In the genomic region with DNA sequence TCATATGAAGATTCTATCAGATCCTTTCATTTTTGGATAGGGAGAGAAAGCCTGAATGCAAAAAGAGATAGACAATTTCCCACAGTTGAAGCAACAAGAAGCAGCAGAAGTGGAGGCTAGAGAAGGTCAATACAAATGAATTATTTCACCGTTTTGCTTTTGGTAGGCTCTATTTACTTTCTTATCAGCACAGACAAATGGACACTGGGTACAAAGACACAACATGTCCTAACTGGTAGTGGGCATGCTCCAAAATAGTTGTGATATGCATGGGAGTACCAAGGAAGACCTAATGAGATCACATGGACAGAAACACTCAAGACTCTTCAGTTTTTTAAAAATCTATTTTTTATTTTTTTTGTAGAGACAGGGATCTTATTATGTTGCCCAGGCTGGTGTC, we compare ENCODE assay signal across 25 cellular contexts.
DNase-seq lines count a peak whose midpoint lies in the region; ATAC-seq, FAIRE-seq and TF ChIP-seq lines count a peak whose summit lies in the region.
"Had no signal": no experiment of that assay in that cellular context is flagged by ENCODE, and none has a peak within 500 bp of the region (broad histone marks: within the 10 kb centered on the region; RNA-seq: fewer than 3 reads in every experiment).

No MANE protein-coding gene starts in this region.

- H3K4me3 ChIP-seq in liver (ENCODE audit: low read depth in 1 of 3, low read length in 3 of 3) (no peak overlapping the region), HepG2 (replicated peaks in 1 of 3; ENCODE audit: insufficient read depth in 1 of 3, low read depth in 2 of 3, low read length in 3 of 3) (no peak overlapping the region)
- H3K4me3 ChIP-seq: A549; BLaER1 treated with 17β-estradiol and CSF1 and Interleukin-3, amounts not matched to agents 10 nM and 100 nM; HAP-1 had no signal

- H3K27ac Mint-ChIP-seq in chondrocyte (ENCODE audit: unreplicated experiment): peak overlapping the region; percentile 17
- H3K27ac Mint-ChIP-seq in WTC11: no peak overlapping the region
- H3K27ac Mint-ChIP-seq: CD14-positive monocyte; CD4-positive, alpha-beta T cell had no signal

- H3K36me3 Mint-ChIP-seq in chondrocyte (ENCODE audit: low read depth) (peaks cover 22% of the 10 kb centered on the region), WTC11 (0 out of 2 replicates have a peak, but pooled peaks cover 3% of the 10 kb centered on the region)

- H3K9me3 ChIP-seq in liver (ENCODE audit: control insufficient read depth in 4 of 4, low read length in 3 of 4) (no peaks in the 10 kb centered on the region), HepG2 (ENCODE audit: low read length) (no peaks in the 10 kb centered on the region)
- H3K9me3 ChIP-seq: A549, BE2C, HAP-1 had no signal

- TF ChIP-seq CTCF in liver (IDR thresholded peaks at IDR 0.05; ENCODE audit: low read depth, low read length, missing input control) (no peak), HepG2 (CRISPR knock-in tag; IDR thresholded peaks at IDR 0.05) (no peak), chondrocyte (IDR thresholded peaks at IDR 0.05) (no peak), WTC11 (IDR thresholded peaks at IDR 0.05) (no peak)

- TF ChIP-seq RAD21 in liver (IDR thresholded peaks at IDR 0.05) (peak in 1 of 2 donors; percentile 16), HepG2 (CRISPR knock-in tag; IDR thresholded peaks at IDR 0.05) (no peak)

- WGBS in liver: 27% methylated on average over 1 of the region's 1 CpG
- WGBS in HepG2 (ENCODE audit: low lambda C conversion rate): 40% methylated on average over 1 of the region's 1 CpG

- no peak for FAIRE-seq in HepG2 (lab: Jason Lieb, UNC)
- FAIRE-seq: A549, GM12892, H54 had no signal

- H3K4me3 Mint-ChIP-seq in chondrocyte (ENCODE audit: unreplicated experiment): no peak overlapping the region
- H3K4me3 Mint-ChIP-seq in WTC11: no peak overlapping the region
- H3K4me3 Mint-ChIP-seq: CD14-positive monocyte; CD4-positive, alpha-beta T cell; CD8-positive, alpha-beta memory T cell; HFFc6 had no signal

- H3K27me3 Mint-ChIP-seq in chondrocyte (ENCODE audit: low read depth): no peaks in the 10 kb centered on the region
- no peaks in the 10 kb centered on the region for H3K27me3 Mint-ChIP-seq in WTC11 (ENCODE audit: low read depth)
- H3K27me3 Mint-ChIP-seq: CD4-positive, alpha-beta T cell; CD8-positive, alpha-beta memory T cell had no signal

- in situ Hi-C loops in HepG2 (cut with HindIII; ENCODE audit: extremely low pct_ligation_motif_present, low pct_unique_long_range_greater_than_20kb): no loop called here

- intact Hi-C loops in HepG2 (cut with micrococcal nuclease; ENCODE audit: unreplicated experiment): no loop called here

- H2AFZ ChIP-seq in HepG2 (ENCODE audit: low read length): no peak overlapping the region

- H3K27ac ChIP-seq in liver (ENCODE audit: low read depth in 1 of 2, low read length in 2 of 2) (no peak overlapping the region), HepG2 (ENCODE audit: extremely low read length, insufficient read depth, low read length) (no peak overlapping the region)
- H3K27ac ChIP-seq: BLaER1 treated with 17β-estradiol and CSF1 and Interleukin-3, amounts not matched to agents 10 nM and 100 nM had no signal

- no peaks in the 10 kb centered on the region for H3K79me2 ChIP-seq in HepG2 (ENCODE audit: insufficient read depth, low read length)

- H3K4me1 Mint-ChIP-seq in chondrocyte (ENCODE audit: low read depth) (peaks cover 3% of the 10 kb centered on the region), WTC11 (no peaks in the 10 kb centered on the region)
- H3K4me1 Mint-ChIP-seq: CD14-positive monocyte had no signal

- no TSS peak for BruUV-seq in HepG2 (replicated peaks; lab: Mats Ljungman, UMichigan)

- H3K4me2 ChIP-seq in HepG2 (ENCODE audit: low read depth, low read length): no peak overlapping the region
- H3K4me2 ChIP-seq: A549; BLaER1 treated with 17β-estradiol and CSF1 and Interleukin-3, amounts not matched to agents 10 nM and 100 nM had no signal

- H4K20me1 ChIP-seq in HepG2 (ENCODE audit: insufficient read depth, low read length): no peaks in the 10 kb centered on the region
- H4K20me1 ChIP-seq: BLaER1 treated with 17β-estradiol and CSF1 and Interleukin-3, amounts not matched to agents 10 nM and 100 nM had no signal

- DNase-seq in HepG2 (ENCODE audit: low spot score) (no peak), chondrocyte (ENCODE audit: low spot score) (no peak), left lobe of liver (ENCODE audit: low spot score) (no peak), putamen (ENCODE audit: low spot score) (no peak), WTC11 (ENCODE audit: low spot score) (no peak)
- DNase-seq: 8988T; ACHN; AML-193; BE2C; Calu3; CD4-positive, alpha-beta T cell; CD8-positive, alpha-beta memory T cell; COR-L47; DMS53; DMS79 treated with DMSO at 0.1 percent for 48 hours; GOT3; HFFc6 had no signal

- TF ChIP-seq POLR2A in HepG2 (IDR thresholded peaks at IDR 0.05; ENCODE audit: insufficient read depth in 1 of 2, low read depth in 2 of 2, low read length in 2 of 2): no peak

- peaks cover 1 to 9% (median 5%) of the 10 kb centered on the region in 4 donors for H3K4me1 ChIP-seq in liver (ENCODE audit: control insufficient read depth in 4 of 4, insufficient read depth in 4 of 4, low read length in 3 of 4)
- no peaks in the 10 kb centered on the region for H3K4me1 ChIP-seq in HepG2 (ENCODE audit: insufficient read depth, low read length)
- H3K4me1 ChIP-seq: A549; BE2C; BLaER1 treated with 17β-estradiol and CSF1 and Interleukin-3, amounts not matched to agents 10 nM and 100 nM; HAP-1 had no signal

- no peaks in the 10 kb centered on the region for H3K9me3 Mint-ChIP-seq in chondrocyte (ENCODE audit: low read depth)
- H3K9me3 Mint-ChIP-seq in WTC11: peaks cover 4% of the 10 kb centered on the region
- H3K9me3 Mint-ChIP-seq: CD14-positive monocyte; CD4-positive, alpha-beta T cell; CD8-positive, alpha-beta memory T cell; HFFc6 had no signal

- peaks cover 2 to 52% (median 37%) of the 10 kb centered on the region in 4 donors for H3K36me3 ChIP-seq in liver (ENCODE audit: control insufficient read depth in 4 of 4, insufficient read depth in 3 of 4, low read depth in 1 of 4, low read length in 3 of 4)
- H3K36me3 ChIP-seq in HepG2 (replicated peaks in 1 of 2; ENCODE audit: control insufficient read depth in 1 of 2, insufficient read depth in 2 of 2, low read length in 2 of 2): peaks cover 3 to 40% of the 10 kb centered on the region in 2 experiments

- H3K9ac ChIP-seq in liver (ENCODE audit: low read depth in 1 of 2, low read length in 2 of 2) (no peak overlapping the region), HepG2 (ENCODE audit: insufficient read depth, low read depth, low read length) (no peak overlapping the region)
- H3K9ac ChIP-seq: BLaER1 treated with 17β-estradiol and CSF1 and Interleukin-3, amounts not matched to agents 10 nM and 100 nM had no signal

- H3K27me3 ChIP-seq in liver (ENCODE audit: control insufficient read depth in 4 of 4, insufficient read depth in 4 of 4, low read length in 3 of 4): no peaks in the 10 kb centered on the region
- H3K27me3 ChIP-seq in HepG2 (ENCODE audit: control insufficient read depth in 1 of 2, insufficient read depth in 2 of 2, low read length in 2 of 2): no peaks in the 10 kb centered on the region
- H3K27me3 ChIP-seq: BE2C; BLaER1 treated with 17β-estradiol and CSF1 and Interleukin-3, amounts not matched to agents 10 nM and 100 nM had no signal

- ATAC-seq in HepG2 (no peak), left lobe of liver (peak; percentile 84), WTC11 (no peak), esophagus mucosa (no peak)
- ATAC-seq: A549 had no signal

- TF ChIP-seq EP300 in HepG2 (IDR thresholded peaks at IDR 0.05; ENCODE audit: low read depth in 2 of 2, low read length in 2 of 2) (no peak), HepG2 (CRISPR knock-in tag; IDR thresholded peaks at IDR 0.05; ENCODE audit: borderline replicate concordance) (no peak)

- CTCF ChIA-PET in HepG2 (lab: Yijun Ruan, JAX; ENCODE audit: low intra/inter-chr PET ratio, low total read pairs) (no interaction called here), WTC11 (lab: Charles Lee) (no interaction called here)

- POLR2A ChIA-PET in HepG2 (lab: Yijun Ruan, JAX) (no interaction called here), WTC11 (lab: Charles Lee) (no interaction called here)

TF ChIP-seq in HepG2, 621 proteins besides CTCF, POLR2A, EP300 and RAD21:
- TF ChIP-seq POLR2AphosphoS2 (IDR thresholded peaks at IDR 0.05; ENCODE audit: low read depth, low read length): no peak

TF ChIP-seq in WTC11, 78 proteins besides CTCF, POLR2A, EP300 and RAD21:
- TF ChIP-seq JAZF1 (CRISPR knock-in tag; IDR thresholded peaks at IDR 0.05) (no peak), MXD4 (CRISPR knock-in tag; IDR thresholded peaks at IDR 0.05; ENCODE audit: borderline replicate concordance) (no peak), ATF1 (CRISPR knock-in tag; IDR thresholded peaks at IDR 0.05) (no peak), RORB (CRISPR knock-in tag; IDR thresholded peaks at IDR 0.05) (no peak), GABPB1 (CRISPR knock-in tag; IDR thresholded peaks at IDR 0.05) (no peak), CBFB (CRISPR knock-in tag; IDR thresholded peaks at IDR 0.05; ENCODE audit: low read depth) (no peak), KAT7 (CRISPR knock-in tag; IDR thresholded peaks at IDR 0.05; ENCODE audit: borderline replicate concordance) (no peak), TCF7 (CRISPR knock-in tag; IDR thresholded peaks at IDR 0.05; ENCODE audit: low read depth) (no peak)
